Comparison of ENCODE assay signal across 12 cellular contexts in the genomic region with DNA sequence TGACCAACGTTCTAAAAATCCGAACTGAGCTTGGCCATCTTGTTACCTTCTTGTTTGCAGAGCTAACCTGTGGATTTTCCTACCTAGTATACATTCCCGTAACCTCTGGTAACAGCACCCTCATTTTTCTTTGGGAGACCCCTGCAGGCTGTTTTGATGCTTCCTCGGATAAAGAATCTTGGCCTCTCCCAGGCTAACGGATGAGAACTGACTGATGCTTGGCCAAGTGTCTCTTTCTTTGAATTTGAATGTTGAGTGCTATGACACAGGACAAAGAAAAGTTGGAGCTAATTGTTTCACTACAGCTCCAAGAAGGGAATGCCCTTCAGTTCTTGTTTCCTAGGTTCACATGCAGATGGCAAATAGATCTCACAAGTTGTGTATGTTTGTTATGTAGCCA. TPM values are rescaled to one million over a fixed set of nuclear protein-coding genes. Genes with fewer than 3 reads are reported as not detected.
DNase-seq lines count a peak whose midpoint lies in the region; ATAC-seq, FAIRE-seq and TF ChIP-seq lines count a peak whose summit lies in the region.
"Had no signal": no experiment of that assay in that cellular context is flagged by ENCODE, and none has a peak within 500 bp of the region (broad histone marks: within the 10 kb centered on the region; RNA-seq: fewer than 3 reads in every experiment).

No MANE protein-coding gene starts in this region.

- 59% methylated on average over 5 of the region's 5 CpGs for WGBS in right cardiac atrium
- 78 to 86% methylated on average over 5 of the region's 5 CpGs for WGBS in pancreas, 2 donors

- H3K36me3 ChIP-seq in A673 (ENCODE audit: insufficient read depth, low read length, poor library complexity, severe bottlenecking) (no peaks in the 10 kb centered on the region), SJSA1 (no peaks in the 10 kb centered on the region), pancreas (no peaks in the 10 kb centered on the region)

- DNase-seq in A673 (ENCODE audit: low spot score) (no peak), SJSA1 (ENCODE audit: low read depth in 1 of 2, low spot score in 2 of 2) (no peak), right cardiac atrium (no peak), pancreas (no peak), inferior parietal cortex (ENCODE audit: extremely low spot score) (no peak)
- DNase-seq: activated CD4-positive, alpha-beta T cell treated with anti-CD3 and anti-CD28 coated beads, Interleukin-2, amount 50 U/mL, for 48 hours; activated gamma-delta T cell treated with Interleukin-2 at 50 U/mL for 16 hours; hypothalamus; NCI-H1105 treated with DMSO at 0.1 percent for 48 hours had no signal

- no peak overlapping the region for H3K27ac ChIP-seq in A673 (ENCODE audit: low read depth, low read length, poor library complexity, severe bottlenecking)
- H3K27ac ChIP-seq in SJSA1, result peak overlapping the region; percentile 90
- H3K27ac ChIP-seq in right cardiac atrium (ENCODE audit: low read length), result peak overlapping the region; percentile 87
- H3K27ac ChIP-seq in pancreas, result peak overlapping the region in 3 of 4 donors; percentile 28 to 75 (median 64)

- POLR2A ChIA-PET in A673 (lab: Charles Lee; ENCODE audit: low non-redundant PET), result no interaction called here

- H3K4me1 ChIP-seq in A673 (ENCODE audit: insufficient read depth, low read length, poor library complexity, severe bottlenecking) (peaks cover 18% of the 10 kb centered on the region), SJSA1 (replicated peaks) (peaks cover 36% of the 10 kb centered on the region), right cardiac atrium (ENCODE audit: control insufficient read depth, insufficient read depth, low read length) (peaks cover 12% of the 10 kb centered on the region), pancreas (peaks cover 0 to 10% (median 3%) of the 10 kb centered on the region in 3 donors)

- FAIRE-seq in pancreas (lab: Jason Lieb, UNC), result no peak

- H3K4me3 ChIP-seq in A673 (ENCODE audit: low read depth, low read length, poor library complexity, severe bottlenecking) (no peak overlapping the region), SJSA1 (no peak overlapping the region), right cardiac atrium (ENCODE audit: low read length) (no peak overlapping the region), pancreas (no peak overlapping the region)

- H3K27me3 ChIP-seq in A673 (replicated peaks; ENCODE audit: insufficient read depth, low read depth, low read length, poor library complexity) (no peaks in the 10 kb centered on the region), SJSA1 (replicated peaks) (no peaks in the 10 kb centered on the region), right cardiac atrium (ENCODE audit: control insufficient read depth, insufficient read depth) (no peaks in the 10 kb centered on the region), pancreas (no peaks in the 10 kb centered on the region)

- CTCF ChIA-PET in A673 (lab: Charles Lee), result no interaction called here

- TF ChIP-seq CTCF in A673 (conservative IDR thresholded peaks at IDR 0.05; ENCODE audit: low read depth, low read length) (0 out of 2 replicates have a peak, but pooled peaks have one; percentile 20), pancreas (IDR thresholded peaks at IDR 0.05) (no peak)

- ATAC-seq in right cardiac atrium (peak in 1 of 2 donors; percentile 11), pancreas (no peak), GM18868 (IDR thresholded peaks at IDR 0.05; ENCODE audit: unreplicated experiment) (no peak), GM18502 (IDR thresholded peaks at IDR 0.05; ENCODE audit: poor library complexity, unreplicated experiment) (no peak), GM19463 (IDR thresholded peaks at IDR 0.05; ENCODE audit: unreplicated experiment) (no peak)

- intact Hi-C loops in A673 (cut with micrococcal nuclease; ENCODE audit: unreplicated experiment), result loop anchor here (10.0 kb wide), 1 partner anchor 301 kb away; no protein-coding TSS in a partner anchor
- intact Hi-C loops in right cardiac atrium (cut with DNase I), result no loop called here
- intact Hi-C loops in pancreas (cut with DNase I), result no loop called here

- BruUV-seq in A673 (replicated peaks; lab: Mats Ljungman, UMichigan), result no TSS peak

- H3K9me3 ChIP-seq in A673 (ENCODE audit: low read depth, low read length, poor library complexity, severe bottlenecking) (no peaks in the 10 kb centered on the region), SJSA1 (replicated peaks) (no peaks in the 10 kb centered on the region), right cardiac atrium (ENCODE audit: control insufficient read depth, low read length) (no peaks in the 10 kb centered on the region), pancreas (no peaks in the 10 kb centered on the region)

RNA-seq across cellular contexts. Expression of a gene that starts 19.3 kb away (rescaled TPM):
- total RNA-seq in A673 (2021) (0.09 and 0.28 TPM in 2 replicates), right cardiac atrium (100 to 1,000 TPM in 3 of 4 donors, 10 to 100 TPM in 1; 97.9 to 128 (median 119) TPM), pancreas (1 to 10 TPM; 1.3 to 5.6 (median 4.6) TPM)
- total RNA-seq in SJSA1 (2014; rRNA removed; shearing (Covaris generic)), result 26.4 and 28.1 TPM in 2 replicates
- polyA plus RNA-seq in right cardiac atrium (76.0 TPM), pancreas (1 to 10 TPM; 4.2 to 7.0 TPM)
